In the genomic region with DNA sequence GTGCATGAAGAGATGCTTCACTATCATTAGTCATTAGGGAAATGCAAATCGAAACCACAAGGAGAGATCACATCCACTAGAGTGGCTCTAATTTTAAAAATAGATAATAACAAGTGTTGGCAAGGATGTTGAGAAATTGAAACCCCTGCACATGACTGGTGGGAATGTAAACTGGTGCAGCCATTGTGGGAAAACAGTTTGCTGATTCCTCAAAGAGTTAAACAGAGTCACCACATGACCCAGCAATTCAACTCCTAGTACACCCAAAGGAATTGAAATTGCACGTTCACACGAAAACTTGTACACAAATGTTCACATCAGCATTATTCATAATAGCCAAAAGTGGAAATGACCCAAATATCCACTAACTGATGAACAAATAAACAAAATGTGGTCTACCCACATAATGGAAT, we compare ENCODE assay signal across 2 cellular contexts.
TF ChIP-seq lines count a peak whose summit lies in the region.

No MANE protein-coding gene starts in this region.

TF ChIP-seq in HepG2, 621 proteins besides CTCF, POLR2A, EP300 and RAD21:
- TF ChIP-seq MED13 (CRISPR knock-in tag; IDR thresholded peaks at IDR 0.05) = no peak
- TF ChIP-seq TFDP1 (CRISPR knock-in tag; IDR thresholded peaks at IDR 0.05; ENCODE audit: borderline replicate concordance) = no peak
- no peak for TF ChIP-seq ADNP (CRISPR knock-in tag; IDR thresholded peaks at IDR 0.05)
- peak; percentile 43 to 64; a peak in 2 of 4 replicates for TF ChIP-seq MAFK (conservative IDR thresholded peaks at IDR 0.05 in 1 of 2, IDR thresholded peaks at IDR 0.05 in 1 of 2; ENCODE audit: low read length in 2 of 2)
- no peak for TF ChIP-seq FUBP1 (CRISPR knock-in tag; IDR thresholded peaks at IDR 0.05; ENCODE audit: borderline replicate concordance)
- TF ChIP-seq ZNF142 (CRISPR knock-in tag; IDR thresholded peaks at IDR 0.05) = no peak
- no peak for TF ChIP-seq ZNF773 (CRISPR knock-in tag; IDR thresholded peaks at IDR 0.05; ENCODE audit: borderline replicate concordance)
- no peak for TF ChIP-seq KMT2A (CRISPR knock-in tag; IDR thresholded peaks at IDR 0.05)
- peak; percentile 63 for TF ChIP-seq MAFF (IDR thresholded peaks at IDR 0.05; ENCODE audit: low read depth, low read length)
- peak; percentile 32; the same call in 1 of the 2 replicates for TF ChIP-seq ZNF7 (CRISPR knock-in tag; IDR thresholded peaks at IDR 0.05)

TF ChIP-seq in GM12878, 131 proteins besides CTCF, POLR2A, EP300 and RAD21 (continues in another document):
- TF ChIP-seq ZNF24 (IDR thresholded peaks at IDR 0.05) (0 out of 2 replicates have a peak, but pooled peaks have one; percentile 30), ZNF217 (IDR thresholded peaks at IDR 0.05) (peak; percentile 80; the same call in 1 of the 2 replicates), RFX5 (IDR thresholded peaks at IDR 0.05; ENCODE audit: low read depth, low read length) (no peak), CBFB (IDR thresholded peaks at IDR 0.05; ENCODE audit: low read depth) (peak; percentile 39; the same call in 1 of the 2 replicates), NBN (IDR thresholded peaks at IDR 0.05) (peak; percentile 33; the same call in 1 of the 2 replicates), ZNF687 (IDR thresholded peaks at IDR 0.05) (peak; percentile 65; the same call in 1 of the 2 replicates), IKZF2 (IDR thresholded peaks at IDR 0.05) (peak; percentile 50 to 76; a peak in 3 of 4 replicates), EZH2 (IDR thresholded peaks at IDR 0.05; ENCODE audit: borderline replicate concordance, control insufficient read depth, low read depth, low read length) (no peak), SMAD1 (IDR thresholded peaks at IDR 0.05; ENCODE audit: low read depth, partially characterized antibody) (peak; percentile 68), BCL3 (IDR thresholded peaks at IDR 0.05; ENCODE audit: borderline replicate concordance, insufficient read depth, low read depth, low read length, poor library complexity, severe bottlenecking) (no peak), PAX5 (IDR thresholded peaks at IDR 0.05; ENCODE audit: borderline replicate concordance, low read depth, low read length) (0 out of 2 replicates have a peak, but pooled peaks have one; percentile 18), MTA3 (IDR thresholded peaks at IDR 0.05; ENCODE audit: borderline replicate concordance, low read length) (no peak), PML (IDR thresholded peaks at IDR 0.05; ENCODE audit: low read length) (no peak), SMARCA5 (IDR thresholded peaks at IDR 0.05) (peak; percentile 70), MYB (IDR thresholded peaks at IDR 0.05; ENCODE audit: borderline replicate concordance, low read depth, low read length) (0 out of 2 replicates have a peak, but pooled peaks have one; percentile 32), STAT3 (IDR thresholded peaks at IDR 0.05; ENCODE audit: low read depth, low read length) (0 out of 2 replicates have a peak, but pooled peaks have one; percentile 68), RB1 (IDR thresholded peaks at IDR 0.05; ENCODE audit: borderline replicate concordance) (no peak), GABPA (IDR thresholded peaks at IDR 0.05; ENCODE audit: low read depth) (no peak), BHLHE40 (IDR thresholded peaks at IDR 0.05; ENCODE audit: borderline replicate concordance in 1 of 2, low read depth in 2 of 2, low read length in 1 of 2) (peak; percentile 80 to 85), RAD51 (IDR thresholded peaks at IDR 0.05) (peak; percentile 61), MEF2B (IDR thresholded peaks at IDR 0.05; ENCODE audit: partially characterized antibody, poor library complexity, severe bottlenecking) (peak; percentile 88), TBL1XR1 (IDR thresholded peaks at IDR 0.05; ENCODE audit: low read depth, low read length) (peak; percentile 41; the same call in 1 of the 2 replicates), MTA2 (IDR thresholded peaks at IDR 0.05; ENCODE audit: low read depth) (peak; percentile 72)
- TF ChIP-seq, protein P1, sequence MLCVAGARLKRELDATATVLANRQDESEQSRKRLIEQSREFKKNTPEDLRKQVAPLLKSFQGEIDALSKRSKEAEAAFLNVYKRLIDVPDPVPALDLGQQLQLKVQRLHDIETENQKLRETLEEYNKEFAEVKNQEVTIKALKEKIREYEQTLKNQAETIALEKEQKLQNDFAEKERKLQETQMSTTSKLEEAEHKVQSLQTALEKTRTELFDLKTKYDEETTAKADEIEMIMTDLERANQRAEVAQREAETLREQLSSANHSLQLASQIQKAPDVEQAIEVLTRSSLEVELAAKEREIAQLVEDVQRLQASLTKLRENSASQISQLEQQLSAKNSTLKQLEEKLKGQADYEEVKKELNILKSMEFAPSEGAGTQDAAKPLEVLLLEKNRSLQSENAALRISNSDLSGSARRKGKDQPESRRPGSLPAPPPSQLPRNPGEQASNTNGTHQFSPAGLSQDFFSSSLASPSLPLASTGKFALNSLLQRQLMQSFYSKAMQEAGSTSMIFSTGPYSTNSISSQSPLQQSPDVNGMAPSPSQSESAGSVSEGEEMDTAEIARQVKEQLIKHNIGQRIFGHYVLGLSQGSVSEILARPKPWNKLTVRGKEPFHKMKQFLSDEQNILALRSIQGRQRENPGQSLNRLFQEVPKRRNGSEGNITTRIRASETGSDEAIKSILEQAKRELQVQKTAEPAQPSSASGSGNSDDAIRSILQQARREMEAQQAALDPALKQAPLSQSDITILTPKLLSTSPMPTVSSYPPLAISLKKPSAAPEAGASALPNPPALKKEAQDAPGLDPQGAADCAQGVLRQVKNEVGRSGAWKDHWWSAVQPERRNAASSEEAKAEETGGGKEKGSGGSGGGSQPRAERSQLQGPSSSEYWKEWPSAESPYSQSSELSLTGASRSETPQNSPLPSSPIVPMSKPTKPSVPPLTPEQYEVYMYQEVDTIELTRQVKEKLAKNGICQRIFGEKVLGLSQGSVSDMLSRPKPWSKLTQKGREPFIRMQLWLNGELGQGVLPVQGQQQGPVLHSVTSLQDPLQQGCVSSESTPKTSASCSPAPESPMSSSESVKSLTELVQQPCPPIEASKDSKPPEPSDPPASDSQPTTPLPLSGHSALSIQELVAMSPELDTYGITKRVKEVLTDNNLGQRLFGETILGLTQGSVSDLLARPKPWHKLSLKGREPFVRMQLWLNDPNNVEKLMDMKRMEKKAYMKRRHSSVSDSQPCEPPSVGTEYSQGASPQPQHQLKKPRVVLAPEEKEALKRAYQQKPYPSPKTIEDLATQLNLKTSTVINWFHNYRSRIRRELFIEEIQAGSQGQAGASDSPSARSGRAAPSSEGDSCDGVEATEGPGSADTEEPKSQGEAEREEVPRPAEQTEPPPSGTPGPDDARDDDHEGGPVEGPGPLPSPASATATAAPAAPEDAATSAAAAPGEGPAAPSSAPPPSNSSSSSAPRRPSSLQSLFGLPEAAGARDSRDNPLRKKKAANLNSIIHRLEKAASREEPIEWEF (IDR thresholded peaks at IDR 0.05; ENCODE audit: insufficient replicate concordance, low read depth, low read length) = peak; percentile 75
- TF ChIP-seq, protein P2, sequence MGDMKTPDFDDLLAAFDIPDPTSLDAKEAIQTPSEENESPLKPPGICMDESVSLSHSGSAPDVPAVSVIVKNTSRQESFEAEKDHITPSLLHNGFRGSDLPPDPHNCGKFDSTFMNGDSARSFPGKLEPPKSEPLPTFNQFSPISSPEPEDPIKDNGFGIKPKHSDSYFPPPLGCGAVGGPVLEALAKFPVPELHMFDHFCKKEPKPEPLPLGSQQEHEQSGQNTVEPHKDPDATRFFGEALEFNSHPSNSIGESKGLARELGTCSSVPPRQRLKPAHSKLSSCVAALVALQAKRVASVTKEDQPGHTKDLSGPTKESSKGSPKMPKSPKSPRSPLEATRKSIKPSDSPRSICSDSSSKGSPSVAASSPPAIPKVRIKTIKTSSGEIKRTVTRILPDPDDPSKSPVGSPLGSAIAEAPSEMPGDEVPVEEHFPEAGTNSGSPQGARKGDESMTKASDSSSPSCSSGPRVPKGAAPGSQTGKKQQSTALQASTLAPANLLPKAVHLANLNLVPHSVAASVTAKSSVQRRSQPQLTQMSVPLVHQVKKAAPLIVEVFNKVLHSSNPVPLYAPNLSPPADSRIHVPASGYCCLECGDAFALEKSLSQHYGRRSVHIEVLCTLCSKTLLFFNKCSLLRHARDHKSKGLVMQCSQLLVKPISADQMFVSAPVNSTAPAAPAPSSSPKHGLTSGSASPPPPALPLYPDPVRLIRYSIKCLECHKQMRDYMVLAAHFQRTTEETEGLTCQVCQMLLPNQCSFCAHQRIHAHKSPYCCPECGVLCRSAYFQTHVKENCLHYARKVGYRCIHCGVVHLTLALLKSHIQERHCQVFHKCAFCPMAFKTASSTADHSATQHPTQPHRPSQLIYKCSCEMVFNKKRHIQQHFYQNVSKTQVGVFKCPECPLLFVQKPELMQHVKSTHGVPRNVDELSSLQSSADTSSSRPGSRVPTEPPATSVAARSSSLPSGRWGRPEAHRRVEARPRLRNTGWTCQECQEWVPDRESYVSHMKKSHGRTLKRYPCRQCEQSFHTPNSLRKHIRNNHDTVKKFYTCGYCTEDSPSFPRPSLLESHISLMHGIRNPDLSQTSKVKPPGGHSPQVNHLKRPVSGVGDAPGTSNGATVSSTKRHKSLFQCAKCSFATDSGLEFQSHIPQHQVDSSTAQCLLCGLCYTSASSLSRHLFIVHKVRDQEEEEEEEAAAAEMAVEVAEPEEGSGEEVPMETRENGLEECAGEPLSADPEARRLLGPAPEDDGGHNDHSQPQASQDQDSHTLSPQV (IDR thresholded peaks at IDR 0.05) = peak; percentile 46; the same call in 1 of the 2 replicates
- TF ChIP-seq, protein P3, sequence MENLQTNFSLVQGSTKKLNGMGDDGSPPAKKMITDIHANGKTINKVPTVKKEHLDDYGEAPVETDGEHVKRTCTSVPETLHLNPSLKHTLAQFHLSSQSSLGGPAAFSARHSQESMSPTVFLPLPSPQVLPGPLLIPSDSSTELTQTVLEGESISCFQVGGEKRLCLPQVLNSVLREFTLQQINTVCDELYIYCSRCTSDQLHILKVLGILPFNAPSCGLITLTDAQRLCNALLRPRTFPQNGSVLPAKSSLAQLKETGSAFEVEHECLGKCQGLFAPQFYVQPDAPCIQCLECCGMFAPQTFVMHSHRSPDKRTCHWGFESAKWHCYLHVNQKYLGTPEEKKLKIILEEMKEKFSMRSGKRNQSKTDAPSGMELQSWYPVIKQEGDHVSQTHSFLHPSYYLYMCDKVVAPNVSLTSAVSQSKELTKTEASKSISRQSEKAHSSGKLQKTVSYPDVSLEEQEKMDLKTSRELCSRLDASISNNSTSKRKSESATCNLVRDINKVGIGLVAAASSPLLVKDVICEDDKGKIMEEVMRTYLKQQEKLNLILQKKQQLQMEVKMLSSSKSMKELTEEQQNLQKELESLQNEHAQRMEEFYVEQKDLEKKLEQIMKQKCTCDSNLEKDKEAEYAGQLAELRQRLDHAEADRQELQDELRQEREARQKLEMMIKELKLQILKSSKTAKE (IDR thresholded peaks at IDR 0.05; ENCODE audit: low read depth, poor library complexity, severe bottlenecking) = peak; percentile 75
- TF ChIP-seq, protein P4, sequence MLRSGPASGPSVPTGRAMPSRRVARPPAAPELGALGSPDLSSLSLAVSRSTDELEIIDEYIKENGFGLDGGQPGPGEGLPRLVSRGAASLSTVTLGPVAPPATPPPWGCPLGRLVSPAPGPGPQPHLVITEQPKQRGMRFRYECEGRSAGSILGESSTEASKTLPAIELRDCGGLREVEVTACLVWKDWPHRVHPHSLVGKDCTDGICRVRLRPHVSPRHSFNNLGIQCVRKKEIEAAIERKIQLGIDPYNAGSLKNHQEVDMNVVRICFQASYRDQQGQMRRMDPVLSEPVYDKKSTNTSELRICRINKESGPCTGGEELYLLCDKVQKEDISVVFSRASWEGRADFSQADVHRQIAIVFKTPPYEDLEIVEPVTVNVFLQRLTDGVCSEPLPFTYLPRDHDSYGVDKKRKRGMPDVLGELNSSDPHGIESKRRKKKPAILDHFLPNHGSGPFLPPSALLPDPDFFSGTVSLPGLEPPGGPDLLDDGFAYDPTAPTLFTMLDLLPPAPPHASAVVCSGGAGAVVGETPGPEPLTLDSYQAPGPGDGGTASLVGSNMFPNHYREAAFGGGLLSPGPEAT (IDR thresholded peaks at IDR 0.05; ENCODE audit: low read depth) = peak; percentile 58; the same call in 1 of the 2 replicates
- TF ChIP-seq, protein P5, sequence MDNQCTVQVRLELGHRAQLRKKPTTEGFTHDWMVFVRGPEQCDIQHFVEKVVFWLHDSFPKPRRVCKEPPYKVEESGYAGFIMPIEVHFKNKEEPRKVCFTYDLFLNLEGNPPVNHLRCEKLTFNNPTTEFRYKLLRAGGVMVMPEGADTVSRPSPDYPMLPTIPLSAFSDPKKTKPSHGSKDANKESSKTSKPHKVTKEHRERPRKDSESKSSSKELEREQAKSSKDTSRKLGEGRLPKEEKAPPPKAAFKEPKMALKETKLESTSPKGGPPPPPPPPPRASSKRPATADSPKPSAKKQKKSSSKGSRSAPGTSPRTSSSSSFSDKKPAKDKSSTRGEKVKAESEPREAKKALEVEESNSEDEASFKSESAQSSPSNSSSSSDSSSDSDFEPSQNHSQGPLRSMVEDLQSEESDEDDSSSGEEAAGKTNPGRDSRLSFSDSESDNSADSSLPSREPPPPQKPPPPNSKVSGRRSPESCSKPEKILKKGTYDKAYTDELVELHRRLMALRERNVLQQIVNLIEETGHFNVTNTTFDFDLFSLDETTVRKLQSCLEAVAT (IDR thresholded peaks at IDR 0.05) = 0 out of 2 replicates have a peak, but pooled peaks have one; percentile 37
